In genomic region chr11:58913685-58914084, GRCh38 we compare ENCODE assay signal across 11 cellular contexts. TPM values are rescaled to one million over a fixed set of nuclear protein-coding genes. Genes with fewer than 3 reads are reported as not detected.
"Had no signal": no experiment of that assay in that cellular context is flagged by ENCODE, and none has a peak within 500 bp of the region (broad histone marks: within the 10 kb centered on the region; RNA-seq: fewer than 3 reads in every experiment).

No MANE protein-coding gene starts in this region.

- H3K9ac ChIP-seq: GM23248 had no signal

- H3K27ac ChIP-seq: GM23248 had no signal

- ATAC-seq: GM23338, HCT116 had no signal

- H3K4me2 ChIP-seq: GM23338 had no signal

- H3K4me1 ChIP-seq: HAP-1 had no signal

- H3K36me3 ChIP-seq: HAP-1 had no signal

- FAIRE-seq: H1, H54 had no signal

- H3K4me3 ChIP-seq: GM23248, GM23338, HAP-1 had no signal

- DNase-seq: GM23248, GOT3, H7, H9, HCEC 1CT, HFFc6 had no signal

- H2AFZ ChIP-seq: GM23248, GM23338 had no signal

RNA-seq across cellular contexts. Expression of gene GLYATL1, which starts 25.6 kb away (rescaled TPM):
- total RNA-seq: GM23248 had no signal
